9 cellular contexts compared by ENCODE assay signal in genomic region chr4:680565-680930, GRCh38. TPM values are rescaled to one million over a fixed set of nuclear protein-coding genes. Genes with fewer than 3 reads are reported as not detected.
DNase-seq lines count a peak whose midpoint lies in the region; ATAC-seq, FAIRE-seq and TF ChIP-seq lines count a peak whose summit lies in the region.
"Had no signal": no experiment of that assay in that cellular context is flagged by ENCODE, and none has a peak within 500 bp of the region (broad histone marks: within the 10 kb centered on the region; RNA-seq: fewer than 3 reads in every experiment).

No MANE protein-coding gene starts in this region.

- H3K36me3 ChIP-seq in BE2C (no peaks in the 10 kb centered on the region), bronchial epithelial cell (ENCODE audit: control insufficient read depth, insufficient read depth, low read length) (no peaks in the 10 kb centered on the region)

- FAIRE-seq in bronchial epithelial cell (lab: Jason Lieb, UNC) (no peak), GM12892 (lab: Jason Lieb, UNC) (no peak)
- FAIRE-seq: GM18507 had no signal

- H3K9me3 ChIP-seq in BE2C: no peaks in the 10 kb centered on the region

- peak; percentile 18 for ATAC-seq in HG02678 (IDR thresholded peaks at IDR 0.05; ENCODE audit: unreplicated experiment)

- TF ChIP-seq POLR2A in GM12892 (IDR thresholded peaks at IDR 0.05; ENCODE audit: low read depth, low read length): no peak

- peaks cover 13% of the 10 kb centered on the region for H3K4me1 ChIP-seq in BE2C

- TF ChIP-seq CTCF in BE2C (IDR thresholded peaks at IDR 0.05; ENCODE audit: low read depth, low read length) (no peak), bronchial epithelial cell (IDR thresholded peaks at IDR 0.05; ENCODE audit: insufficient read depth, low read length, severe bottlenecking) (no peak)

- H3K27me3 ChIP-seq in BE2C (no peaks in the 10 kb centered on the region), bronchial epithelial cell (ENCODE audit: control insufficient read depth, insufficient read depth, low read length) (no peaks in the 10 kb centered on the region)

- DNase-seq in BE2C (no peak), bronchial epithelial cell (ENCODE audit: low read depth) (peak; percentile 13), myocyte (ENCODE audit: low read depth) (peak; percentile 61), NCI-H1417 (lab: John Stamatoyannopoulos, UW) (no peak), cerebellum (ENCODE audit: low spot score) (no peak), GM12892 (ENCODE audit: insufficient read length) (no peak), NCI-H2171 treated with DMSO at 0.1 percent for 48 hours (lab: John Stamatoyannopoulos, UW) (no peak)

- peak overlapping the region; percentile 63 for H3K4me3 ChIP-seq in BE2C (ENCODE audit: low read depth, low read length)
- peak overlapping the region; percentile 38 for H3K4me3 ChIP-seq in bronchial epithelial cell (ENCODE audit: low read depth, low read length)

RNA-seq across cellular contexts. Expression of gene MYL5, which starts 6.2 kb away (rescaled TPM):
- 10.4 TPM for polyA plus RNA-seq in BE2C (2012; ENCODE audit: insufficient read depth, insufficient read length, low read depth)
- total RNA-seq in bronchial epithelial cell (2.9 and 5.2 TPM in 2 replicates), myocyte (510 and 575 TPM in 2 replicates), cerebellum (5.3 TPM)
- 90.4 TPM for polyA plus RNA-seq in myocyte (2012)
- polyA plus RNA-seq in GM12892 (2012; ENCODE audit: missing spikeins): 14.0 TPM

RNA-seq across cellular contexts. Expression of gene ATP5ME, which starts 6.5 kb away (rescaled TPM):
- polyA plus RNA-seq in BE2C (2012; ENCODE audit: insufficient read depth, insufficient read length, low read depth): 946 TPM
- total RNA-seq in bronchial epithelial cell (70.8 and 301 TPM in 2 replicates), myocyte (69.9 and 197 TPM in 2 replicates), cerebellum (67.2 TPM)
- polyA plus RNA-seq in myocyte (2012): 842 TPM
- 693 TPM for polyA plus RNA-seq in GM12892 (2012; ENCODE audit: missing spikeins)

RNA-seq across cellular contexts. Expression of gene SLC49A3, which starts 8.4 kb away (rescaled TPM):
- polyA plus RNA-seq in BE2C (2012; ENCODE audit: insufficient read depth, insufficient read length, low read depth): 0.34 TPM
- total RNA-seq in bronchial epithelial cell (0.53 and 1.7 TPM in 2 replicates), myocyte (0.10 TPM in 1 of 2 replicates, not detected in the other), cerebellum (0.36 TPM)
- 0.91 TPM for polyA plus RNA-seq in myocyte (2012)
- not detected for polyA plus RNA-seq in GM12892 (2012; ENCODE audit: missing spikeins)

RNA-seq across cellular contexts. Expression of gene PCGF3, which starts 25.1 kb away (rescaled TPM):
- polyA plus RNA-seq in BE2C (2012; ENCODE audit: insufficient read depth, insufficient read length, low read depth): 45.4 TPM
- total RNA-seq in bronchial epithelial cell (30.5 and 40.1 TPM in 2 replicates), myocyte (79.0 and 93.6 TPM in 2 replicates), cerebellum (79.5 TPM)
- 57.5 TPM for polyA plus RNA-seq in myocyte (2012)
- 23.3 TPM for polyA plus RNA-seq in GM12892 (2012; ENCODE audit: missing spikeins)

RNA-seq across cellular contexts. Expression of gene PDE6B, which starts 55.2 kb away (rescaled TPM):
- 4.8 TPM for polyA plus RNA-seq in BE2C (2012; ENCODE audit: insufficient read depth, insufficient read length, low read depth)
- total RNA-seq in bronchial epithelial cell (0.64 TPM in 1 of 2 replicates, not detected in the other), myocyte (0.27 and 2.1 TPM in 2 replicates), cerebellum (4.8 TPM)
- 0.26 TPM for polyA plus RNA-seq in myocyte (2012)
- 1.0 TPM for polyA plus RNA-seq in GM12892 (2012; ENCODE audit: missing spikeins)

Comparison
In these comparisons a context has a peak if more than half of its experiments do, and no peak if none do; other contexts are left out.
1. DNase-seq: peak in bronchial epithelial cell (single experiment) and myocyte (single experiment); none in BE2C (single experiment), NCI-H1417 (0 of 3), cerebellum (single experiment), GM12892 (single experiment) and NCI-H2171 treated with DMSO at 0.1 percent for 48 hours (single experiment).
2. RNA of gene MYL5, which starts 6.2 kb away (total RNA-seq): 510 to 575 TPM in myocyte; 5.3 TPM in cerebellum (single experiment) and 2.9 to 5.2 TPM in bronchial epithelial cell; every median in the first group is over 10 times any median in the second.